ENCODE assay signal across 13 cellular contexts in the genomic region with DNA sequence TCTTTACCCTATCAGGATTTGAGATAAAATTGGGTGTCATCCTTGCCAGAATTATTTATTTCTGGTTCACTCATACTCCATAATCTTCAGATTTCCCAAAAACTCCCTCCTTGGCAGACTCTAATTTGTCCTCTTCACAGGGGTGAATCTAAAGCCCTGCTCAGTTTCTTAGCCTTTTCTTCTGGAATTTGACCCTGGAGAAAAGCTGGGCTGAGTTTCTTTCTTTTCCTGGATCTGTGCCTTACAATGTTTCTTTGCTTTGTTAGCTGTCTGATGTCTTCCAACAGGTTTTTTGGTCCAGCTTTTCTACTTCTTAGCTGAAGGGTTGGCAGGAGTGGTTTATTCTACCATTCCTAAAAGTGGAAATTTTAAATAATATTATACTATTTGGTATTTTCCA.
"Had no signal": no experiment of that assay in that cellular context is flagged by ENCODE, and none has a peak within 500 bp of the region (broad histone marks: within the 10 kb centered on the region; RNA-seq: fewer than 3 reads in every experiment).

No MANE protein-coding gene starts in this region.

- H3K36me3 Mint-ChIP-seq: activated naive CD4-positive, alpha-beta T cell treated with anti-CD3 and anti-CD28 coated beads, Interleukin-2, amount 50 U/mL, for 72 hours had no signal

- H3K9me3 Mint-ChIP-seq: activated naive CD4-positive, alpha-beta T cell treated with anti-CD3 and anti-CD28 coated beads, Interleukin-2, amount 50 U/mL, for 72 hours had no signal

- H3K36me3 ChIP-seq: brain microvascular endothelial cell, esophagus squamous epithelium, upper lobe of right lung had no signal

- H3K27ac ChIP-seq: brain microvascular endothelial cell, dorsolateral prefrontal cortex, upper lobe of right lung had no signal

- H3K27me3 ChIP-seq: brain microvascular endothelial cell, esophagus squamous epithelium, hepatocyte, upper lobe of right lung had no signal

- H3K9me3 ChIP-seq: esophagus squamous epithelium, upper lobe of right lung had no signal

- H3K4me3 ChIP-seq: dorsolateral prefrontal cortex, esophagus squamous epithelium, hepatocyte, upper lobe of right lung had no signal

- ATAC-seq: activated naive CD4-positive, alpha-beta T cell treated with anti-CD3 and anti-CD28 coated beads, Interleukin-2, amount 50 U/mL, for 72 hours; upper lobe of right lung had no signal

- DNase-seq: activated CD4-positive, alpha-beta T cell treated with anti-CD3 and anti-CD28 coated beads, Interleukin-2, amount 50 U/mL, for 1 hour; activated CD4-positive, CD25-positive, alpha-beta regulatory T cell; activated T-cell treated with anti-CD3 and anti-CD28 coated beads, Interleukin-2, amount 50 U/mL, for 1 hour; amygdala; brain microvascular endothelial cell; esophagus squamous epithelium; kidney; stimulated activated CD4-positive, alpha-beta T cell treated with anti-CD3 and anti-CD28 coated beads, Interleukin-12 subunit alpha, Interleukin-12 subunit beta, amount 100 ng/mL, for 4 hours; stimulated activated naive CD4-positive, alpha-beta T cell; upper lobe of right lung had no signal

- H3K27ac Mint-ChIP-seq: activated naive CD4-positive, alpha-beta T cell treated with anti-CD3 and anti-CD28 coated beads, Interleukin-2, amount 50 U/mL, for 72 hours had no signal

- H3K4me1 ChIP-seq: upper lobe of right lung had no signal
